8 cellular contexts compared by ENCODE assay signal in the genomic region with DNA sequence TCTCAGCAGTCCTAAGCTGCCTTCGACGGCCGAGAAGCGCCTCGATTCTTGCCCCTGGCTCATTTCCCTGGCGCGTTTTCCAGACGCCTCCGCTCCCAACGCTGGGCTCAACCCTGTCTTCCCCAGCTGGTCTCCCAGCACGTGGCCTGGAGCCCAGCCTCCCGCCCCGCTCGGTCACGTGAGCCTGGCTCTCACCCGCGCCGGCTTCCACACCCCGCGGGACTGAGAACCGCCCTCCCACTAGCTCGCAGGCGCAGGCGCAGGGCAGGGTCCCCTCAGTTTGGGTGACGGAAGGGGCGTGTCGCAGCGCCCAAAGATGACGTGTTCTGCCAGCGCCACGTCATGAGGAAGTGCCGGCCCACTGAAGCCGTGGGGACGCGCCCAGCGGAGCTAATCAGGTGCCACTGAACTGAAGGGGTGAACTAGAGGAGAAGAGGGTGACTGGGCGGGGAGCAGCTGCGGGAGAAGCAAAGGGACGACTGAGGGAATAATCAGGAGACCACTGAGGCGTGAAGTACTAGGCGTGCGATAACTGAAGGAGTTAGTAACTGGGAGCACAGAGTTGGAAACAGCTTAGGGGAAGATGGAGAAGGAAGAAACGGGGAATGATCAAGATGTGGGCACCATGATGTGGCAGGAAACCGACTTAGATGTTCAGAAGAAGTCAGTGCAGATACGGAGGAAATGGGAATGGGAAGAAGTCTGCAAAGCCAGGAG. TPM values are rescaled to one million over a fixed set of nuclear protein-coding genes. Genes with fewer than 3 reads are reported as not detected.
A peak's percentile ranks its signal among the peaks of the same experiment; 100 is the strongest.
DNase-seq lines count a peak whose midpoint lies in the region; ATAC-seq and TF ChIP-seq lines count a peak whose summit lies in the region.

A gene with protein sequence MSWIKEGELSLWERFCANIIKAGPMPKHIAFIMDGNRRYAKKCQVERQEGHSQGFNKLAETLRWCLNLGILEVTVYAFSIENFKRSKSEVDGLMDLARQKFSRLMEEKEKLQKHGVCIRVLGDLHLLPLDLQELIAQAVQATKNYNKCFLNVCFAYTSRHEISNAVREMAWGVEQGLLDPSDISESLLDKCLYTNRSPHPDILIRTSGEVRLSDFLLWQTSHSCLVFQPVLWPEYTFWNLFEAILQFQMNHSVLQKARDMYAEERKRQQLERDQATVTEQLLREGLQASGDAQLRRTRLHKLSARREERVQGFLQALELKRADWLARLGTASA (plus strand): TSS at position 343 of the 717 bp plus-strand sequence. CDS start 625 bp downstream, outside the sequence.

- TF ChIP-seq CTCF in GM06990 (IDR thresholded peaks at IDR 0.05; ENCODE audit: insufficient read depth, low read length, poor library complexity, severe bottlenecking) (no peak), omental fat pad (IDR thresholded peaks at IDR 0.05) (no peak), testis (IDR thresholded peaks at IDR 0.05) (peak in 2 of 3 experiments; percentile 20 to 32)

- H3K27me3 Mint-ChIP-seq in activated naive CD4-positive, alpha-beta T cell treated with anti-CD3 and anti-CD28 coated beads, Interleukin-2, amount 50 U/mL, for 24 hours = no peaks in the 10 kb centered on the region

- H3K4me1 Mint-ChIP-seq in activated naive CD4-positive, alpha-beta T cell treated with anti-CD3 and anti-CD28 coated beads, Interleukin-2, amount 50 U/mL, for 24 hours = peaks cover 25% of the 10 kb centered on the region

- H3K9me3 ChIP-seq in testis = no peaks in the 10 kb centered on the region

- ATAC-seq in HG02588 (IDR thresholded peaks at IDR 0.05; ENCODE audit: unreplicated experiment) (peak; percentile 94), SK-N-SH treated with all-trans-retinoic acid at 6 μM for 48 hours (peak; percentile 97), omental fat pad (ENCODE audit: low FRiP score) (peak; percentile 100)

- H3K9me3 Mint-ChIP-seq in activated naive CD4-positive, alpha-beta T cell treated with anti-CD3 and anti-CD28 coated beads, Interleukin-2, amount 50 U/mL, for 24 hours = no peaks in the 10 kb centered on the region

- H3K27me3 ChIP-seq in GM06990 (replicated peaks; ENCODE audit: control insufficient read depth, insufficient read depth, low read length) (no peaks in the 10 kb centered on the region), testis (no peaks in the 10 kb centered on the region)

- peaks cover 3% of the 10 kb centered on the region for H3K36me3 Mint-ChIP-seq in activated naive CD4-positive, alpha-beta T cell treated with anti-CD3 and anti-CD28 coated beads, Interleukin-2, amount 50 U/mL, for 24 hours

- H3K4me3 Mint-ChIP-seq in activated naive CD4-positive, alpha-beta T cell treated with anti-CD3 and anti-CD28 coated beads, Interleukin-2, amount 50 U/mL, for 24 hours = peak within 1 kb of the TSS; percentile 99

- TF ChIP-seq POLR2A in testis (IDR thresholded peaks at IDR 0.05) = no peak

- H3K4me3 ChIP-seq in GM06990 (replicated peaks; ENCODE audit: low read depth, low read length) (peak within 1 kb of the TSS; percentile 87), testis (peak within 1 kb of the TSS; percentile 60 to 73)

- peak; percentile 97 for DNase-seq in GM06990 (ENCODE audit: extremely low read depth, insufficient read length)
- peak; percentile 99 for DNase-seq in NCI-H1092 (lab: John Stamatoyannopoulos, UW)
- DNase-seq in germinal center (ENCODE audit: low spot score) = peak; percentile 98
- peak; percentile 91 for DNase-seq in omental fat pad (ENCODE audit: low spot score)
- peak; percentile 97 for DNase-seq in testis

- peak within 1 kb of the TSS; percentile 90 for H3K27ac Mint-ChIP-seq in activated naive CD4-positive, alpha-beta T cell treated with anti-CD3 and anti-CD28 coated beads, Interleukin-2, amount 50 U/mL, for 24 hours

- H3K27ac ChIP-seq in testis = peak within 1 kb of the TSS; percentile 47 to 71

- peaks cover 6% of the 10 kb centered on the region for H3K4me1 ChIP-seq in testis

- H3K36me3 ChIP-seq in GM06990 (ENCODE audit: control insufficient read depth, insufficient read depth, low read length) (no peaks in the 10 kb centered on the region; the same call in 1 of the 2 replicates), testis (ENCODE audit: low read depth, missing control alignments) (no peaks in the 10 kb centered on the region)

- WGBS in testis, 2 donors = 0% methylated on average over 44 to 45 of the region's 45 CpGs

- intact Hi-C loops in testis (cut with DNase I; ENCODE audit: low total_unique reads) = no loop called here

TF ChIP-seq in SK-N-SH treated with all-trans-retinoic acid at 6 μM for 48 hours, 23 proteins besides CTCF, POLR2A, EP300 and RAD21:
- TF ChIP-seq ZNF8 (CRISPR knock-in tag; IDR thresholded peaks at IDR 0.05) (no peak), PPARA (CRISPR knock-in tag; IDR thresholded peaks at IDR 0.05; ENCODE audit: borderline replicate concordance) (no peak), ZNF565 (CRISPR knock-in tag; conservative IDR thresholded peaks at IDR 0.05; ENCODE audit: low read depth) (0 out of 2 replicates have a peak, but pooled peaks have one; percentile 16), ZFP30 (CRISPR knock-in tag; IDR thresholded peaks at IDR 0.05) (no peak), BACH2 (CRISPR knock-in tag; IDR thresholded peaks at IDR 0.05; ENCODE audit: borderline replicate concordance) (no peak), ZFP3 (CRISPR knock-in tag; IDR thresholded peaks at IDR 0.05) (0 out of 2 replicates have a peak, but pooled peaks have one; percentile 72), TOX (CRISPR knock-in tag; IDR thresholded peaks at IDR 0.05; ENCODE audit: borderline replicate concordance) (no peak)
- TF ChIP-seq, protein P1, sequence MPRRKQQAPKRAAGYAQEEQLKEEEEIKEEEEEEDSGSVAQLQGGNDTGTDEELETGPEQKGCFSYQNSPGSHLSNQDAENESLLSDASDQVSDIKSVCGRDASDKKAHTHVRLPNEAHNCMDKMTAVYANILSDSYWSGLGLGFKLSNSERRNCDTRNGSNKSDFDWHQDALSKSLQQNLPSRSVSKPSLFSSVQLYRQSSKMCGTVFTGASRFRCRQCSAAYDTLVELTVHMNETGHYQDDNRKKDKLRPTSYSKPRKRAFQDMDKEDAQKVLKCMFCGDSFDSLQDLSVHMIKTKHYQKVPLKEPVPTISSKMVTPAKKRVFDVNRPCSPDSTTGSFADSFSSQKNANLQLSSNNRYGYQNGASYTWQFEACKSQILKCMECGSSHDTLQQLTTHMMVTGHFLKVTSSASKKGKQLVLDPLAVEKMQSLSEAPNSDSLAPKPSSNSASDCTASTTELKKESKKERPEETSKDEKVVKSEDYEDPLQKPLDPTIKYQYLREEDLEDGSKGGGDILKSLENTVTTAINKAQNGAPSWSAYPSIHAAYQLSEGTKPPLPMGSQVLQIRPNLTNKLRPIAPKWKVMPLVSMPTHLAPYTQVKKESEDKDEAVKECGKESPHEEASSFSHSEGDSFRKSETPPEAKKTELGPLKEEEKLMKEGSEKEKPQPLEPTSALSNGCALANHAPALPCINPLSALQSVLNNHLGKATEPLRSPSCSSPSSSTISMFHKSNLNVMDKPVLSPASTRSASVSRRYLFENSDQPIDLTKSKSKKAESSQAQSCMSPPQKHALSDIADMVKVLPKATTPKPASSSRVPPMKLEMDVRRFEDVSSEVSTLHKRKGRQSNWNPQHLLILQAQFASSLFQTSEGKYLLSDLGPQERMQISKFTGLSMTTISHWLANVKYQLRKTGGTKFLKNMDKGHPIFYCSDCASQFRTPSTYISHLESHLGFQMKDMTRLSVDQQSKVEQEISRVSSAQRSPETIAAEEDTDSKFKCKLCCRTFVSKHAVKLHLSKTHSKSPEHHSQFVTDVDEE (CRISPR knock-in tag; IDR thresholded peaks at IDR 0.05) = peak; percentile 64; the same call in 1 of the 2 replicates
- TF ChIP-seq, protein P2, sequence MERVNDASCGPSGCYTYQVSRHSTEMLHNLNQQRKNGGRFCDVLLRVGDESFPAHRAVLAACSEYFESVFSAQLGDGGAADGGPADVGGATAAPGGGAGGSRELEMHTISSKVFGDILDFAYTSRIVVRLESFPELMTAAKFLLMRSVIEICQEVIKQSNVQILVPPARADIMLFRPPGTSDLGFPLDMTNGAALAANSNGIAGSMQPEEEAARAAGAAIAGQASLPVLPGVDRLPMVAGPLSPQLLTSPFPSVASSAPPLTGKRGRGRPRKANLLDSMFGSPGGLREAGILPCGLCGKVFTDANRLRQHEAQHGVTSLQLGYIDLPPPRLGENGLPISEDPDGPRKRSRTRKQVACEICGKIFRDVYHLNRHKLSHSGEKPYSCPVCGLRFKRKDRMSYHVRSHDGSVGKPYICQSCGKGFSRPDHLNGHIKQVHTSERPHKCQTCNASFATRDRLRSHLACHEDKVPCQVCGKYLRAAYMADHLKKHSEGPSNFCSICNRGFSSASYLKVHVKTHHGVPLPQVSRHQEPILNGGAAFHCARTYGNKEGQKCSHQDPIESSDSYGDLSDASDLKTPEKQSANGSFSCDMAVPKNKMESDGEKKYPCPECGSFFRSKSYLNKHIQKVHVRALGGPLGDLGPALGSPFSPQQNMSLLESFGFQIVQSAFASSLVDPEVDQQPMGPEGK (CRISPR knock-in tag; IDR thresholded peaks at IDR 0.05; ENCODE audit: borderline replicate concordance) = no peak

RNA-seq across cellular contexts. Expression of the gene that starts here (rescaled TPM):
- total RNA-seq in omental fat pad = 100 to 1,000 TPM in 1 of 4 donors, 10 to 100 TPM in 3; 44.9 to 117 (median 82.8) TPM
- total RNA-seq in testis = 10 to 100 TPM; 54.8 to 60.7 TPM
- polyA plus RNA-seq in testis (ENCODE audit: insufficient read depth, low read depth, low replicate concordance) = 31.5 TPM

Comparison
In these comparisons a context has a peak if more than half of its experiments do, and no peak if none do; other contexts are left out.
1. Peak in every context shown above with its lines: DNase-seq, ATAC-seq, H3K4me3 ChIP-seq and H3K27ac ChIP-seq.
2. CTCF ChIP-seq: peak in testis (2 of 3); none in GM06990 (single experiment) and omental fat pad (0 of 3).